1 cellular context compared by ENCODE assay signal in genomic region chr7:44290250-44290616, GRCh38.
TF ChIP-seq lines count a peak whose summit lies in the region.

No MANE protein-coding gene starts in this region.

TF ChIP-seq in HepG2, 621 proteins besides CTCF, POLR2A, EP300 and RAD21 (continued from another document):
- TF ChIP-seq, protein P1, sequence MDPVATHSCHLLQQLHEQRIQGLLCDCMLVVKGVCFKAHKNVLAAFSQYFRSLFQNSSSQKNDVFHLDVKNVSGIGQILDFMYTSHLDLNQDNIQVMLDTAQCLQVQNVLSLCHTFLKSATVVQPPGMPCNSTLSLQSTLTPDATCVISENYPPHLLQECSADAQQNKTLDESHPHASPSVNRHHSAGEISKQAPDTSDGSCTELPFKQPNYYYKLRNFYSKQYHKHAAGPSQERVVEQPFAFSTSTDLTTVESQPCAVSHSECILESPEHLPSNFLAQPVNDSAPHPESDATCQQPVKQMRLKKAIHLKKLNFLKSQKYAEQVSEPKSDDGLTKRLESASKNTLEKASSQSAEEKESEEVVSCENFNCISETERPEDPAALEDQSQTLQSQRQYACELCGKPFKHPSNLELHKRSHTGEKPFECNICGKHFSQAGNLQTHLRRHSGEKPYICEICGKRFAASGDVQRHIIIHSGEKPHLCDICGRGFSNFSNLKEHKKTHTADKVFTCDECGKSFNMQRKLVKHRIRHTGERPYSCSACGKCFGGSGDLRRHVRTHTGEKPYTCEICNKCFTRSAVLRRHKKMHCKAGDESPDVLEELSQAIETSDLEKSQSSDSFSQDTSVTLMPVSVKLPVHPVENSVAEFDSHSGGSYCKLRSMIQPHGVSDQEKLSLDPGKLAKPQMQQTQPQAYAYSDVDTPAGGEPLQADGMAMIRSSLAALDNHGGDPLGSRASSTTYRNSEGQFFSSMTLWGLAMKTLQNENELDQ (CRISPR knock-in tag; IDR thresholded peaks at IDR 0.05; ENCODE audit: borderline replicate concordance), result no peak
- TF ChIP-seq HOXD1 (CRISPR knock-in tag; IDR thresholded peaks at IDR 0.05) (no peak), ZNF232 (CRISPR knock-in tag; IDR thresholded peaks at IDR 0.05; ENCODE audit: borderline replicate concordance) (no peak), TBP (CRISPR knock-in tag; IDR thresholded peaks at IDR 0.05) (no peak), REPIN1 (CRISPR knock-in tag; IDR thresholded peaks at IDR 0.05; ENCODE audit: borderline replicate concordance, low read depth) (no peak), TEAD2 (CRISPR knock-in tag; IDR thresholded peaks at IDR 0.05) (no peak)
TF ChIP-seq in HepG2: peak in this region for 0.
